In the genomic region with DNA sequence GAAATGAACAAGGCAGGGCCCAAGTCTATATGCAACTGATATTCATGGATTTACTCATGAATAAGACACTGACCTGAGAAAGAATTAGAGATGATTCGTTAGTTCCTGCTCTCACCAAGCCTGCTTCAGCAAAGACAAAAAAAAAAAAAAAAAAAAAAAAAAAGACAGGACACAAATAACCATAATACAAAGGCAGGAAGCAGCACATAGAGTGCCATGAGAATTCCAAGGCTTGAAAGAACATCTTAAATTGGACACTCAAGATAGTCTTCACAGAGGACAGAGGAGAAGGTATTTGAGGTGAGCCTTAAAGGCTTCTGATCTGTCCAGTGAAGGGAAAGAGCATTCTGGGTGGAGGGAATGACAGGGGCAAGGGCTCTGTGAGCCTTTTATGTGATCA, we compare ENCODE assay signal across 22 cellular contexts. TPM values are rescaled to one million over a fixed set of nuclear protein-coding genes. Genes with fewer than 3 reads are reported as not detected.
DNase-seq lines count a peak whose midpoint lies in the region; ATAC-seq, FAIRE-seq and TF ChIP-seq lines count a peak whose summit lies in the region.
"Had no signal": no experiment of that assay in that cellular context is flagged by ENCODE, and none has a peak within 500 bp of the region (broad histone marks: within the 10 kb centered on the region; RNA-seq: fewer than 3 reads in every experiment).

No MANE protein-coding gene starts in this region.

- no peak overlapping the region for H3K23ac ChIP-seq in mesenchymal stem cell (ENCODE audit: low read length in 2 of 2)

- peaks cover 0 to 6% (median 1%) of the 10 kb centered on the region in 6 donors for H3K9me3 Mint-ChIP-seq in immature natural killer cell

- no peak for TF ChIP-seq CTCF in RWPE2 (IDR thresholded peaks at IDR 0.05; ENCODE audit: poor library complexity, severe bottlenecking)

- no peak overlapping the region for H4K8ac ChIP-seq in mesenchymal stem cell (ENCODE audit: low read length)

- H3K79me1 ChIP-seq in mesenchymal stem cell (replicated peaks; ENCODE audit: low read length, poor library complexity, severe bottlenecking) = peaks cover 15% of the 10 kb centered on the region

- H3K36me3 Mint-ChIP-seq in immature natural killer cell = no peaks in the 10 kb centered on the region
- H3K36me3 Mint-ChIP-seq: CD4-positive, alpha-beta memory T cell had no signal

- peak overlapping the region; percentile 63 for H2AK5ac ChIP-seq in mesenchymal stem cell (ENCODE audit: low read length, severe bottlenecking)

- no peak overlapping the region for H2BK5ac ChIP-seq in mesenchymal stem cell (ENCODE audit: low read depth, low read length, poor library complexity, severe bottlenecking)

- H2BK12ac ChIP-seq in mesenchymal stem cell (ENCODE audit: low read length in 2 of 2) = no peak overlapping the region

- WGBS in mesenchymal stem cell = 89% methylated on average over 1 of the region's 1 CpG

- H3K4me1 ChIP-seq in RWPE2 (ENCODE audit: insufficient read depth, poor library complexity, severe bottlenecking) = peaks cover 24% of the 10 kb centered on the region
- H3K4me1 ChIP-seq in mesenchymal stem cell (ENCODE audit: control insufficient read depth, insufficient read depth, low read depth, low read length) = peaks cover 12% of the 10 kb centered on the region
- H3K4me1 ChIP-seq: BE2C had no signal

- no peaks in the 10 kb centered on the region for H3K27me3 ChIP-seq in RWPE2 (ENCODE audit: insufficient read depth, poor library complexity, severe bottlenecking)
- H3K27me3 ChIP-seq in mesenchymal stem cell (ENCODE audit: control insufficient read depth in 1 of 2, insufficient read depth in 1 of 2, low read length in 2 of 2) = no peaks in the 10 kb centered on the region
- H3K27me3 ChIP-seq: BE2C had no signal

- H3K36me3 ChIP-seq in RWPE2 (ENCODE audit: low read depth) (peaks cover 50% of the 10 kb centered on the region), mesenchymal stem cell (ENCODE audit: control insufficient read depth in 1 of 2, insufficient read depth in 2 of 2, low read depth in 1 of 2, low read length in 2 of 2) (peaks cover 0 to 3% of the 10 kb centered on the region in 2 experiments)
- H3K36me3 ChIP-seq: BE2C had no signal

- ATAC-seq in RWPE2 (ENCODE audit: low read depth) = no peak
- ATAC-seq: HepG2 had no signal

- peak; percentile 20 for FAIRE-seq in urothelium cell line (lab: Jason Lieb, UNC)
- FAIRE-seq: A204.1, D721Med, GM12892, HepG2, HTR-8/SVneo had no signal

- H3K27me3 Mint-ChIP-seq in immature natural killer cell (ENCODE audit: low read depth in 3 of 3) = peaks cover 0 to 2% (median 0%) of the 10 kb centered on the region in 3 donors

- H3K9me3 ChIP-seq in RWPE2 (ENCODE audit: severe bottlenecking) (peaks cover 10% of the 10 kb centered on the region), mesenchymal stem cell (ENCODE audit: control insufficient read depth, low read length) (peaks cover 7% of the 10 kb centered on the region)
- H3K9me3 ChIP-seq: BE2C had no signal

- H3K4me3 ChIP-seq in RWPE2 (ENCODE audit: severe bottlenecking) (no peak overlapping the region), mesenchymal stem cell (ENCODE audit: insufficient read depth in 1 of 2, low read depth in 1 of 2, low read length in 2 of 2) (no peak overlapping the region)

- H2BK15ac ChIP-seq in mesenchymal stem cell (ENCODE audit: low read depth, poor library complexity, severe bottlenecking) = no peak overlapping the region

- H3K14ac ChIP-seq in mesenchymal stem cell (ENCODE audit: low read length in 2 of 2) = no peak overlapping the region

- H3K9ac ChIP-seq in mesenchymal stem cell (ENCODE audit: low read length) = no peak overlapping the region

- H4K91ac ChIP-seq in mesenchymal stem cell (ENCODE audit: low read length) = no peak overlapping the region

- no peak overlapping the region for H2BK120ac ChIP-seq in mesenchymal stem cell (ENCODE audit: low read depth, low read length)

- no peak overlapping the region for H3K4me3 Mint-ChIP-seq in immature natural killer cell
- H3K4me3 Mint-ChIP-seq: CD4-positive, alpha-beta memory T cell; HFFc6 had no signal

- DNase-seq in RWPE2 (ENCODE audit: low spot score) = no peak
- peak; percentile 58 for DNase-seq in dermis blood vessel endothelial cell
- DNase-seq in mesenchymal stem cell = no peak
- DNase-seq in urothelium cell line (ENCODE audit: low spot score) = no peak
- DNase-seq in activated CD8-positive, alpha-beta memory T cell treated with anti-CD3 and anti-CD28 coated beads, Interleukin-2, amount 50 U/mL, for 48 hours = no peak
- no peak for DNase-seq in immature natural killer cell
- DNase-seq in stimulated activated CD4-positive, alpha-beta T cell treated with anti-CD3 and anti-CD28 coated beads, Interleukin-4, amount 100 ng/mL, for 1 hour = no peak
- DNase-seq: BE2C; CD4-positive, alpha-beta memory T cell; DMS153; DMS79 treated with DMSO at 0.1 percent for 48 hours; EL; GDM1; HCEC 1CT; HFFc6 had no signal

- H3K27ac Mint-ChIP-seq in immature natural killer cell = no peak overlapping the region
- H3K27ac Mint-ChIP-seq: HFFc6 had no signal

- H3K4me2 ChIP-seq in mesenchymal stem cell (ENCODE audit: low read length, poor library complexity, severe bottlenecking) = no peak overlapping the region

- no peak overlapping the region for H3K18ac ChIP-seq in mesenchymal stem cell (ENCODE audit: low read depth in 1 of 2, low read length in 2 of 2)

- peaks cover 5 to 14% of the 10 kb centered on the region in 2 donors for H3K4me1 Mint-ChIP-seq in immature natural killer cell

- peak overlapping the region; percentile 1 for H3K27ac ChIP-seq in RWPE2 (ENCODE audit: poor library complexity, severe bottlenecking)
- no peak overlapping the region for H3K27ac ChIP-seq in mesenchymal stem cell (ENCODE audit: low read length, poor library complexity, severe bottlenecking)
- H3K27ac ChIP-seq: C4-2B had no signal

- H3K4ac ChIP-seq in mesenchymal stem cell (ENCODE audit: low read depth in 1 of 2, low read length in 2 of 2) = no peak overlapping the region

- no peak overlapping the region for H2AFZ ChIP-seq in mesenchymal stem cell (ENCODE audit: low read depth, low read length)

RNA-seq across cellular contexts. Expression of a gene that starts 54.8 kb away (rescaled TPM):
- total RNA-seq in dermis blood vessel endothelial cell = 0.05 TPM in 1 of 2 replicates, not detected in the other
- polyA plus RNA-seq in mesenchymal stem cell (2013, experiment 1 of 2) = 0.11 TPM
- polyA plus RNA-seq in mesenchymal stem cell (2013, experiment 2 of 2) = 0.05 TPM
- not detected for polyA plus RNA-seq in immature natural killer cell
- total RNA-seq: CD4-positive, alpha-beta memory T cell; H4; HepG2; HFFc6 had no signal
- polyA plus RNA-seq: CD4-positive, alpha-beta memory T cell; HepG2 had no signal
